In genomic region chr11:57658023-57658361, GRCh38 we compare ENCODE assay signal across 8 cellular contexts.
DNase-seq lines count a peak whose midpoint lies in the region; ATAC-seq and TF ChIP-seq lines count a peak whose summit lies in the region.

No MANE protein-coding gene starts in this region.

- no peak for ATAC-seq in GM19395 (IDR thresholded peaks at IDR 0.05; ENCODE audit: unreplicated experiment)
- ATAC-seq in HG03571 (IDR thresholded peaks at IDR 0.05; ENCODE audit: unreplicated experiment) = no peak

- peak overlapping the region; percentile 92 for H3K27ac Mint-ChIP-seq in dendritic cell treated with granulocyte-macrophage colony-stimulating factor and Interleukin-4, amounts not matched to agents 40 ng/mL and 50 ng/mL, for 4 days
- peak overlapping the region; percentile 92 for H3K27ac Mint-ChIP-seq in nephron progenitor cell

- TF ChIP-seq CTCF in C4-2B (conservative IDR thresholded peaks at IDR 0.05) = no peak
- no peak for TF ChIP-seq CTCF in nephron progenitor cell (IDR thresholded peaks at IDR 0.05)

- no peaks in the 10 kb centered on the region for H3K9me3 Mint-ChIP-seq in dendritic cell treated with granulocyte-macrophage colony-stimulating factor and Interleukin-4, amounts not matched to agents 40 ng/mL and 50 ng/mL, for 4 days
- no peaks in the 10 kb centered on the region for H3K9me3 Mint-ChIP-seq in nephron progenitor cell

- peak overlapping the region; percentile 61 for H3K27ac ChIP-seq in C4-2B

- H3K27me3 Mint-ChIP-seq in dendritic cell treated with granulocyte-macrophage colony-stimulating factor and Interleukin-4, amounts not matched to agents 40 ng/mL and 50 ng/mL, for 4 days = no peaks in the 10 kb centered on the region
- peaks cover 6% of the 10 kb centered on the region for H3K27me3 Mint-ChIP-seq in nephron progenitor cell (ENCODE audit: low read depth, poor library complexity)

- H3K4me3 Mint-ChIP-seq in dendritic cell treated with granulocyte-macrophage colony-stimulating factor and Interleukin-4, amounts not matched to agents 40 ng/mL and 50 ng/mL, for 4 days = peak overlapping the region; percentile 99
- peak overlapping the region; percentile 100 for H3K4me3 Mint-ChIP-seq in nephron progenitor cell

- H3K4me1 Mint-ChIP-seq in dendritic cell treated with granulocyte-macrophage colony-stimulating factor and Interleukin-4, amounts not matched to agents 40 ng/mL and 50 ng/mL, for 4 days (ENCODE audit: low read depth) = peaks cover 47% of the 10 kb centered on the region
- peaks cover 29% of the 10 kb centered on the region for H3K4me1 Mint-ChIP-seq in nephron progenitor cell

- H3K36me3 Mint-ChIP-seq in dendritic cell treated with granulocyte-macrophage colony-stimulating factor and Interleukin-4, amounts not matched to agents 40 ng/mL and 50 ng/mL, for 4 days (ENCODE audit: low read depth) = peaks cover 51% of the 10 kb centered on the region
- peaks cover 31% of the 10 kb centered on the region for H3K36me3 Mint-ChIP-seq in nephron progenitor cell (ENCODE audit: low read depth)

- peak; percentile 36 for DNase-seq in MV-4-11 (lab: John Stamatoyannopoulos, UW)
- no peak for DNase-seq in nephron progenitor cell
- no peak for DNase-seq in COLO829 (ENCODE audit: low spot score)
- DNase-seq in DMS79 treated with DMSO at 0.1 percent for 48 hours (lab: John Stamatoyannopoulos, UW) = no peak

- intact Hi-C loops in dendritic cell treated with granulocyte-macrophage colony-stimulating factor and Interleukin-4, amounts not matched to agents 40 ng/mL and 50 ng/mL, for 4 days (cut with micrococcal nuclease) = no loop called here
